In the genomic region with DNA sequence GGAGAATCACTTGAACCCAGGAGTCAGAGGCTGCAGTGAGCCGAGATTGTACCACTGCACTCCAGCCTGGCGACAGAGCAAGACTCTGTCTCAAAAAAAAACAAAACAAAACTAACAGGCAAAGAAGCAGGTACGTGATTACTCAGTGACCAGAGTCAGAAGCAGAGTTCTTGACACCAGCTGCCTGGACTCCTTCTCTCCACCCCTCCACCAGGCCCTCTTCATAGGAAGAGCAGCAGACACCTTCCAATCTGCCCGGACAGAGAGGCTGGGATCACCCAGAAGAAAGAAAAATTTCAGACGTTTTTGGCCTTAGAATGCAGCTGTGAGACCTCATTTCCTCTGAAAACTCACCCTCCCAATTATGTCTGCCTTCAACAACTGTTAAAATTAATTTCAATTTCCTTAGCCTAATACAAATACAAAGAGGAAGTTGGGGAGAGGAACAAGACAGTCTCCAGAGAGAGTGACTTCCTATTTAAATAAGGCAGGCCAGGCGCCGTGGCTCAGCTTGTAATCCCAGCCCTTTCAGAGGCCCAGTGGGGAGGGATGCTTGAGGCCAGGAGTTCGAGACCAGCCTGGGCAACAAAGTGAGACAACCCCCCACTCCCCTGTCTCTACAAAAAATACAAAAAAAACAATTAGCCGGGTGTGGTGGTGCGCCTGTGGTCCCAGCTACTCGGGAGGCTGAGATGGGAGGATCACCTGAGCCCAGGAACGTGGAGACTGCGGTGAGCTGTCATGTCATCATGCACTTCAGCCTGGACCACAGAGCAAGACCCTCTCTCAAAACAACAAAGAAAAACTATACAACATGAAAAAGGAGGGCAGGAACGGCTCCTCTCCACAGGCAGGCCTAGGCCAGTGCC, we compare ENCODE assay signal across 1 cellular context.
A peak's percentile ranks its signal among the peaks of the same experiment; 100 is the strongest.
TF ChIP-seq lines count a peak whose summit lies in the region.

No MANE protein-coding gene starts in this region.

TF ChIP-seq in HepG2, 621 proteins besides CTCF, POLR2A, EP300 and RAD21:
- TF ChIP-seq ARHGAP35 (CRISPR knock-in tag; IDR thresholded peaks at IDR 0.05; ENCODE audit: borderline replicate concordance) (no peak), RBM39 (IDR thresholded peaks at IDR 0.05; ENCODE audit: low read depth, low read length, poor library complexity, severe bottlenecking) (no peak), ZBTB8A (CRISPR knock-in tag; IDR thresholded peaks at IDR 0.05; ENCODE audit: borderline replicate concordance, low read depth) (no peak), NFE2L2 (IDR thresholded peaks at IDR 0.05; ENCODE audit: low read length) (no peak), KMT2A (CRISPR knock-in tag; IDR thresholded peaks at IDR 0.05) (0 out of 2 replicates have a peak, but pooled peaks have one; percentile 22), KAT7 (CRISPR knock-in tag; IDR thresholded peaks at IDR 0.05; ENCODE audit: borderline replicate concordance) (peak; percentile 40; the same call in 1 of the 2 replicates), ZNF121 (CRISPR knock-in tag; IDR thresholded peaks at IDR 0.05) (peak; percentile 94), ZNF292 (CRISPR knock-in tag; IDR thresholded peaks at IDR 0.05; ENCODE audit: borderline replicate concordance, low read depth) (peak; percentile 23; the same call in 1 of the 2 replicates), ZNF776 (CRISPR knock-in tag; IDR thresholded peaks at IDR 0.05) (no peak), HDAC1 (CRISPR knock-in tag; IDR thresholded peaks at IDR 0.05) (peak; percentile 12; the same call in 1 of the 2 replicates)
- TF ChIP-seq, protein P1, sequence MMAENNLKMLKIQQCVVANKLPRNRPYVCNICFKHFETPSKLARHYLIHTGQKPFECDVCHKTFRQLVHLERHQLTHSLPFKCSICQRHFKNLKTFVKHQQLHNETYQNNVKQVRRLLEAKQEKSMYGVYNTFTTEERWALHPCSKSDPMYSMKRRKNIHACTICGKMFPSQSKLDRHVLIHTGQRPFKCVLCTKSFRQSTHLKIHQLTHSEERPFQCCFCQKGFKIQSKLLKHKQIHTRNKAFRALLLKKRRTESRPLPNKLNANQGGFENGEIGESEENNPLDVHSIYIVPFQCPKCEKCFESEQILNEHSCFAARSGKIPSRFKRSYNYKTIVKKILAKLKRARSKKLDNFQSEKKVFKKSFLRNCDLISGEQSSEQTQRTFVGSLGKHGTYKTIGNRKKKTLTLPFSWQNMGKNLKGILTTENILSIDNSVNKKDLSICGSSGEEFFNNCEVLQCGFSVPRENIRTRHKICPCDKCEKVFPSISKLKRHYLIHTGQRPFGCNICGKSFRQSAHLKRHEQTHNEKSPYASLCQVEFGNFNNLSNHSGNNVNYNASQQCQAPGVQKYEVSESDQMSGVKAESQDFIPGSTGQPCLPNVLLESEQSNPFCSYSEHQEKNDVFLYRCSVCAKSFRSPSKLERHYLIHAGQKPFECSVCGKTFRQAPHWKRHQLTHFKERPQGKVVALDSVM (CRISPR knock-in tag; IDR thresholded peaks at IDR 0.05) = peak; percentile 89
- TF ChIP-seq, protein P2, sequence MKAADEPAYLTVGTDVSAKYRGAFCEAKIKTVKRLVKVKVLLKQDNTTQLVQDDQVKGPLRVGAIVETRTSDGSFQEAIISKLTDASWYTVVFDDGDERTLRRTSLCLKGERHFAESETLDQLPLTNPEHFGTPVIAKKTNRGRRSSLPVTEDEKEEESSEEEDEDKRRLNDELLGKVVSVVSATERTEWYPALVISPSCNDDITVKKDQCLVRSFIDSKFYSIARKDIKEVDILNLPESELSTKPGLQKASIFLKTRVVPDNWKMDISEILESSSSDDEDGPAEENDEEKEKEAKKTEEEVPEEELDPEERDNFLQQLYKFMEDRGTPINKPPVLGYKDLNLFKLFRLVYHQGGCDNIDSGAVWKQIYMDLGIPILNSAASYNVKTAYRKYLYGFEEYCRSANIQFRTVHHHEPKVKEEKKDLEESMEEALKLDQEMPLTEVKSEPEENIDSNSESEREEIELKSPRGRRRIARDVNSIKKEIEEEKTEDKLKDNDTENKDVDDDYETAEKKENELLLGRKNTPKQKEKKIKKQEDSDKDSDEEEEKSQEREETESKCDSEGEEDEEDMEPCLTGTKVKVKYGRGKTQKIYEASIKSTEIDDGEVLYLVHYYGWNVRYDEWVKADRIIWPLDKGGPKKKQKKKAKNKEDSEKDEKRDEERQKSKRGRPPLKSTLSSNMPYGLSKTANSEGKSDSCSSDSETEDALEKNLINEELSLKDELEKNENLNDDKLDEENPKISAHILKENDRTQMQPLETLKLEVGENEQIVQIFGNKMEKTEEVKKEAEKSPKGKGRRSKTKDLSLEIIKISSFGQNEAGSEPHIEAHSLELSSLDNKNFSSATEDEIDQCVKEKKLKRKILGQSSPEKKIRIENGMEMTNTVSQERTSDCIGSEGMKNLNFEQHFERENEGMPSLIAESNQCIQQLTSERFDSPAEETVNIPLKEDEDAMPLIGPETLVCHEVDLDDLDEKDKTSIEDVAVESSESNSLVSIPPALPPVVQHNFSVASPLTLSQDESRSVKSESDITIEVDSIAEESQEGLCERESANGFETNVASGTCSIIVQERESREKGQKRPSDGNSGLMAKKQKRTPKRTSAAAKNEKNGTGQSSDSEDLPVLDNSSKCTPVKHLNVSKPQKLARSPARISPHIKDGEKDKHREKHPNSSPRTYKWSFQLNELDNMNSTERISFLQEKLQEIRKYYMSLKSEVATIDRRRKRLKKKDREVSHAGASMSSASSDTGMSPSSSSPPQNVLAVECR (CRISPR knock-in tag; IDR thresholded peaks at IDR 0.05; ENCODE audit: borderline replicate concordance) = 0 out of 2 replicates have a peak, but pooled peaks have one; percentile 3
